22 cellular contexts compared by ENCODE assay signal in the genomic region with DNA sequence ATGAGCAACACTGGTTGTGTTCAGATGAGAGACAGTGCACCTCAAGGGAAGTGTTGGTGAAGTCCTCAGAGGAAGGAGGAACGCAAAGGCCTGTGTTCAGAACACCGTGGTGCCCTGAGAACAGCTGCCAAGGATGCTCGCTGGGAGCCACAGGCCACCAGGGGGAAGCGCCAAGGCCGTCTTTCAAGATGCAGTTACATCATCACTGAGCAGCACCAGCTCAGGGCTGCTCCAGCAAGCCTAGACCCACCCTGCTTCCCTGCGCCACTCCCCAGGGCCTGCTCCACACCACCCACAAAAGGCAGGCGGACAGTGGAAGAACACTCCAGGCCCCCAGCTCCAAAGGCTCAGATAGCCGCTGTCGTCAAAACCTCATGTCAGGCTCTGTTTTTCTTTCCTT.
DNase-seq lines count a peak whose midpoint lies in the region; ATAC-seq, FAIRE-seq and TF ChIP-seq lines count a peak whose summit lies in the region.
"Had no signal": no experiment of that assay in that cellular context is flagged by ENCODE, and none has a peak within 500 bp of the region (broad histone marks: within the 10 kb centered on the region; RNA-seq: fewer than 3 reads in every experiment).

No MANE protein-coding gene starts in this region.

- H3K4me2 ChIP-seq in H9 (ENCODE audit: insufficient read depth, insufficient read length, low read length) (no peak overlapping the region), K562 (ENCODE audit: insufficient read depth, low read length) (no peak overlapping the region), mesendoderm (ENCODE audit: low read length) (no peak overlapping the region)
- H3K4me2 ChIP-seq: PC-9 had no signal

- no peak overlapping the region for H3K4ac ChIP-seq in H9 (ENCODE audit: low read depth, low read length)
- no peak overlapping the region for H3K4ac ChIP-seq in mesendoderm (ENCODE audit: low read depth, low read length)

- no peaks in the 10 kb centered on the region for H3K4me1 Mint-ChIP-seq in H9
- H3K4me1 Mint-ChIP-seq: B cell; CD14-positive monocyte; CD8-positive, alpha-beta memory T cell; T-cell had no signal

- DNase-seq in H9 (peak; percentile 43), K562 (ENCODE audit: extremely low read depth in 1 of 4, low spot score in 3 of 4) (no peak), mesendoderm (peak; percentile 26), aorta (no peak), RWPE1 (ENCODE audit: low spot score) (no peak)
- no peak for DNase-seq in stimulated activated CD4-positive, alpha-beta T cell treated with anti-CD3 and anti-CD28 coated beads, Interleukin-1b, Interleukin-23, amount 100 ng/mL, for 48 hours
- DNase-seq: CD8-positive, alpha-beta memory T cell; DMS79 treated with DMSO at 0.1 percent for 48 hours; KG1; MG63; NCI-H1694 treated with DMSO at 0.1 percent for 48 hours; NCI-H2081; NCI-H748 treated with DMSO at 0.1 percent for 48 hours; NK-92 treated with Interleukin-12 subunit alpha and Interleukin-12 subunit beta, amount 100 ng/mL, for 24 hours; PC-9; SHP77; T-cell had no signal

- no peaks in the 10 kb centered on the region for H3K4me1 ChIP-seq in H9 (ENCODE audit: insufficient read depth, low read length)
- H3K4me1 ChIP-seq in K562 (replicated peaks in 1 of 2; ENCODE audit: control insufficient read depth in 2 of 2, insufficient read depth in 2 of 2, low read length in 2 of 2) = no peaks in the 10 kb centered on the region
- no peaks in the 10 kb centered on the region for H3K4me1 ChIP-seq in mesendoderm (ENCODE audit: control insufficient read depth, low read depth, low read length)
- H3K4me1 ChIP-seq in aorta (ENCODE audit: control insufficient read depth in 1 of 2, insufficient read depth in 2 of 2, low read length in 2 of 2) = no peaks in the 10 kb centered on the region

- TF ChIP-seq CTCF in H9 (conservative IDR thresholded peaks at IDR 0.05) = peak; percentile 39
- TF ChIP-seq CTCF in K562 (IDR thresholded peaks at IDR 0.05 in 2 of 3, conservative IDR thresholded peaks at IDR 0.05 in 1 of 3; ENCODE audit: insufficient read depth in 2 of 3, low read depth in 1 of 3, low read length in 3 of 3) = no peak
- no peak for TF ChIP-seq CTCF in RWPE1 (conservative IDR thresholded peaks at IDR 0.05; ENCODE audit: low read depth)

- H2AFZ ChIP-seq in H9 (ENCODE audit: low read length) (no peak overlapping the region), K562 (ENCODE audit: low read depth, low read length) (no peak overlapping the region)
- H2AFZ ChIP-seq: PC-9 had no signal

- H3K4me3 ChIP-seq in K562 (no peak overlapping the region), mesendoderm (ENCODE audit: low read length) (no peak overlapping the region), aorta (ENCODE audit: low read length in 2 of 2) (no peak overlapping the region)
- H3K4me3 ChIP-seq: MG63, PC-9 had no signal

- H2BK20ac ChIP-seq in H9 (ENCODE audit: low read depth, low read length, poor library complexity, severe bottlenecking) = no peak overlapping the region

- no peak overlapping the region for H3K4me3 Mint-ChIP-seq in H9
- H3K4me3 Mint-ChIP-seq: B cell; CD14-positive monocyte; CD8-positive, alpha-beta memory T cell; T-cell had no signal

- no peak for TF ChIP-seq RAD21 in K562 (CRISPR knock-in tag; conservative IDR thresholded peaks at IDR 0.05 in 1 of 2, IDR thresholded peaks at IDR 0.05 in 1 of 2)

- H3T11ph ChIP-seq in H9 (ENCODE audit: low read length) = no peak overlapping the region

- H3K9me1 ChIP-seq in K562 (ENCODE audit: control insufficient read depth, insufficient read depth, low read length) = no peaks in the 10 kb centered on the region

- H3K18ac ChIP-seq in H9 (ENCODE audit: insufficient read length, low read depth, low read length) = no peak overlapping the region
- no peak overlapping the region for H3K18ac ChIP-seq in mesendoderm (ENCODE audit: low read length)

- H3K14ac ChIP-seq in H9 (ENCODE audit: insufficient read depth, low read length) = no peak overlapping the region

- TF ChIP-seq POLR2A in K562 (conservative IDR thresholded peaks at IDR 0.05) = no peak

- H4K8ac ChIP-seq in H9 (replicated peaks; ENCODE audit: insufficient read length, low read depth, low read length) (no peak overlapping the region), mesendoderm (ENCODE audit: low read depth, low read length) (no peak overlapping the region)

- FAIRE-seq in K562 (lab: Jason Lieb, UNC) = no peak
- FAIRE-seq: GM12892, H54 had no signal

- no peaks in the 10 kb centered on the region for H3K36me3 Mint-ChIP-seq in H9 (ENCODE audit: insufficient read depth in 1 of 3, low read depth in 3 of 3)
- H3K36me3 Mint-ChIP-seq: CD14-positive monocyte; CD8-positive, alpha-beta memory T cell; T-cell had no signal

- H3K23me2 ChIP-seq in H9 (ENCODE audit: insufficient read length, low read depth, low read length, poor library complexity, severe bottlenecking) = no peaks in the 10 kb centered on the region

- no peak overlapping the region for H3K9ac ChIP-seq in H9 (ENCODE audit: extremely low read depth, insufficient read length, low read length)
- H3K9ac ChIP-seq in K562 (ENCODE audit: insufficient read depth in 1 of 2, low read depth in 2 of 2, low read length in 2 of 2) = no peak overlapping the region
- H3K9ac ChIP-seq in mesendoderm (ENCODE audit: low read length) = no peak overlapping the region

- peak; percentile 67 for ATAC-seq in K562
- peak; percentile 25 for ATAC-seq in aorta (ENCODE audit: low FRiP score)
- no peak for ATAC-seq in HG03097 (IDR thresholded peaks at IDR 0.05; ENCODE audit: low FRiP score, unreplicated experiment)

- H4K20me1 ChIP-seq in H9 (ENCODE audit: control insufficient read depth, insufficient read depth, insufficient read length) = no peaks in the 10 kb centered on the region
- H4K20me1 ChIP-seq in K562 (replicated peaks; ENCODE audit: control insufficient read depth, insufficient read depth, low read length) = peaks cover 8% of the 10 kb centered on the region; the same call in 1 of the 2 replicates

- H4K91ac ChIP-seq in H9 (ENCODE audit: insufficient read length, low read depth, low read length) = no peak overlapping the region

- H4K5ac ChIP-seq in H9 (ENCODE audit: insufficient read length, low read depth, low read length) (no peak overlapping the region), mesendoderm (ENCODE audit: low read length) (no peak overlapping the region)

- no peaks in the 10 kb centered on the region for H3K9me3 Mint-ChIP-seq in H9

- H3K27ac ChIP-seq in H9 (ENCODE audit: insufficient read length, low read depth, low read length) (no peak overlapping the region), K562 (ENCODE audit: extremely low read depth, low read depth, low read length) (no peak overlapping the region), mesendoderm (ENCODE audit: low read depth, low read length) (no peak overlapping the region), aorta (ENCODE audit: low read depth in 1 of 2, low read length in 2 of 2) (no peak overlapping the region), RWPE1 (no peak overlapping the region)
- H3K27ac ChIP-seq: PC-9 had no signal

- TF ChIP-seq EP300 in K562 (IDR thresholded peaks at IDR 0.05; ENCODE audit: low read length) = no peak

- POLR2A ChIA-PET in K562 (lab: Yijun Ruan, JAX) (no interaction called here), RWPE1 (lab: Yijun Ruan, JAX; ENCODE audit: low non-redundant PET) (no interaction called here)

- H3K56ac ChIP-seq in H9 (ENCODE audit: insufficient read length, low read depth, low read length) (no peak overlapping the region), mesendoderm (ENCODE audit: low read length) (no peak overlapping the region)

- no CpG with 5 or more reads among the region's 9 CpGs for WGBS in H9 (ENCODE audit: extremely low coverage, insufficient read length, low lambda C conversion rate)
- WGBS in K562 (ENCODE audit: insufficient coverage, low coverage, missing lambda C conversion rate) = 1% methylated on average over 9 of the region's 9 CpGs
- no CpG with 5 or more reads among the region's 9 CpGs for WGBS in mesendoderm (ENCODE audit: extremely low coverage, insufficient coverage, low lambda C conversion rate)
- WGBS in aorta, 2 donors = 82 to 88% methylated on average over 9 of the region's 9 CpGs

- no peak overlapping the region for H2BK15ac ChIP-seq in H9 (ENCODE audit: low read depth, low read length)
- H2BK15ac ChIP-seq in mesendoderm (replicated peaks; ENCODE audit: low read depth) = no peak overlapping the region

- H3K23ac ChIP-seq in H9 (ENCODE audit: insufficient read length, low read depth, low read length) = no peak overlapping the region
- H3K23ac ChIP-seq in mesendoderm (ENCODE audit: low read length) = no peak overlapping the region

- H3K27me3 ChIP-seq in H9 (ENCODE audit: insufficient read depth, low read length) (no peaks in the 10 kb centered on the region), K562 (ENCODE audit: control insufficient read depth in 2 of 2, insufficient read depth in 2 of 2, low read length in 2 of 2) (peaks cover 0 to 24% of the 10 kb centered on the region in 2 experiments; a peak in 3 of 5 replicates), mesendoderm (ENCODE audit: insufficient read depth, low read length, poor library complexity) (no peaks in the 10 kb centered on the region), aorta (ENCODE audit: control insufficient read depth in 1 of 2, insufficient read depth in 2 of 2, low read length in 1 of 2) (no peaks in the 10 kb centered on the region)
- H3K27me3 ChIP-seq: MG63 had no signal

- H3K79me2 ChIP-seq in H9 (ENCODE audit: insufficient read depth, low read length) (no peaks in the 10 kb centered on the region), K562 (ENCODE audit: control insufficient read depth, insufficient read depth, low read length) (no peaks in the 10 kb centered on the region), mesendoderm (ENCODE audit: control insufficient read depth, insufficient read depth, low read length) (no peaks in the 10 kb centered on the region)

- H3K9me3 ChIP-seq in H9 (ENCODE audit: control insufficient read depth, low read depth, low read length) = no peaks in the 10 kb centered on the region
- no peaks in the 10 kb centered on the region for H3K9me3 ChIP-seq in K562 (replicated peaks; ENCODE audit: control insufficient read depth, insufficient read depth, low read depth, low read length)
- no peaks in the 10 kb centered on the region for H3K9me3 ChIP-seq in aorta (ENCODE audit: control insufficient read depth, low read length)
- H3K9me3 ChIP-seq: MG63 had no signal

- intact Hi-C loops in K562 (cut with micrococcal nuclease) (no loop called here), aorta (cut with DNase I) (no loop called here)

- H3K27me3 Mint-ChIP-seq in H9 (ENCODE audit: low read depth) = no peaks in the 10 kb centered on the region
- H3K27me3 Mint-ChIP-seq: B cell; CD8-positive, alpha-beta memory T cell had no signal

- CTCF ChIA-PET in K562 (lab: Yijun Ruan, JAX; ENCODE audit: low intra/inter-chr PET ratio) (no interaction called here), RWPE1 (lab: Yijun Ruan, JAX) (no interaction called here)

- no peak overlapping the region for H3K27ac Mint-ChIP-seq in H9
- H3K27ac Mint-ChIP-seq: B cell; CD8-positive, alpha-beta memory T cell; T-cell had no signal

- H2BK12ac ChIP-seq in H9 (ENCODE audit: insufficient read length, low read depth, low read length) = no peak overlapping the region

- no TSS peak for BruUV-seq in K562 (replicated peaks; lab: Mats Ljungman, UMichigan)

- H3K36me3 ChIP-seq in K562 (ENCODE audit: control insufficient read depth, insufficient read depth, low read length) (no peaks in the 10 kb centered on the region), mesendoderm (ENCODE audit: control insufficient read depth, insufficient read depth, low read length) (no peaks in the 10 kb centered on the region), aorta (ENCODE audit: control insufficient read depth in 1 of 2, insufficient read depth in 2 of 2, low read length in 1 of 2) (no peaks in the 10 kb centered on the region)
- H3K36me3 ChIP-seq: MG63 had no signal

- H2AK5ac ChIP-seq in H9 (ENCODE audit: insufficient read length, low read length) (no peak overlapping the region), mesendoderm (ENCODE audit: low read length) (no peak overlapping the region)

- in situ Hi-C loops in K562 (cut with MboI) = no loop called here

- H2BK120ac ChIP-seq in H9 (ENCODE audit: low read depth, low read length, poor library complexity, severe bottlenecking) = no peak overlapping the region
- H2BK120ac ChIP-seq in mesendoderm (ENCODE audit: low read depth, low read length) = no peak overlapping the region

- H2BK5ac ChIP-seq in H9 (ENCODE audit: insufficient read length, low read length) (no peak overlapping the region), mesendoderm (ENCODE audit: low read length) (no peak overlapping the region)

- H3K79me1 ChIP-seq in H9 (ENCODE audit: insufficient read depth, low read depth, low read length, poor library complexity, severe bottlenecking) = no peaks in the 10 kb centered on the region
- H3K79me1 ChIP-seq in mesendoderm (ENCODE audit: low read length) = no peaks in the 10 kb centered on the region

Comparison
In these comparisons a context has a peak if more than half of its experiments do, and no peak if none do; other contexts are left out.
1. DNase-seq: peak in H9 (single experiment) and mesendoderm (single experiment); none in K562 (0 of 4), aorta (0 of 2), RWPE1 (single experiment) and stimulated activated CD4-positive, alpha-beta T cell treated with anti-CD3 and anti-CD28 coated beads, Interleukin-1b, Interleukin-23, amount 100 ng/mL, for 48 hours (single experiment).